Comparison of ENCODE assay signal across 1 cellular context in genomic region chr5:115580941-115581340, GRCh38.
TF ChIP-seq lines count a peak whose summit lies in the region.

No MANE protein-coding gene starts in this region.

TF ChIP-seq in IMR-90, 13 proteins besides CTCF, POLR2A, EP300 and RAD21:
- TF ChIP-seq MAFK (IDR thresholded peaks at IDR 0.05; ENCODE audit: low read depth, low read length) (peak; percentile 62), CEBPB (IDR thresholded peaks at IDR 0.05; ENCODE audit: low read depth, low read length) (no peak)
